In the genomic region with DNA sequence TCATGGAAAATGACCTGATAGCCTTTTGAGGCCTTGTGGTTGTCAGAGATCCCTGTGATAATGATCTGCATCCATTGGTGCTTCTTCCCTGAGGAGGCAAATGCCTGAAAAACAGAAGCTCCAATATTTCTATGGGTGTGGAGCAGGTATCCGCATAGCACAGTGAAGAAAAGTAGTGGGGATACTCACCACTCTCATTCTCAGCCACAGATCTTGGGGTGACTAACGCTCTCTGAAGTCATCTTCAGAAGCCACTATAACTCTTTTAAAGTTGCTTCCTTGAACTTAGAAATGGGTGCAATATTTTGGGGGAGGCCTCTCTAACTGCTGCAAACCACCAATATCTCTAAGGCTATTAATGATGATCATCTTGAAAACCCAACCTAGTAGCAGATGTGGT, we compare ENCODE assay signal across 19 cellular contexts. TPM values are rescaled to one million over a fixed set of nuclear protein-coding genes. Genes with fewer than 3 reads are reported as not detected.
A peak's percentile ranks its signal among the peaks of the same experiment; 100 is the strongest.
DNase-seq lines count a peak whose midpoint lies in the region; ATAC-seq, FAIRE-seq and TF ChIP-seq lines count a peak whose summit lies in the region.
"Had no signal": no experiment of that assay in that cellular context is flagged by ENCODE, and none has a peak within 500 bp of the region (broad histone marks: within the 10 kb centered on the region; RNA-seq: fewer than 3 reads in every experiment).

No MANE protein-coding gene starts in this region.

- TF ChIP-seq CTCF in natural killer cell (IDR thresholded peaks at IDR 0.05) = no peak

- intact Hi-C loops in activated CD4-positive, alpha-beta T cell treated with anti-CD3 and anti-CD28 coated beads, Interleukin-2, amount 10 ng/mL, durations not matched to agents 24 days and 14 days (cut with micrococcal nuclease) = loop anchor here (1.0 to 2.0 kb wide), 3 partner anchors 25 to 65 kb away; no protein-coding TSS in a partner anchor
- intact Hi-C loops in activated T-helper 2 cell treated with anti-CD3 and anti-CD28 coated beads, Interferon-gamma antibody, Interleukin-2, Interleukin-4, amounts not matched to agents 10 μg/mL and 5 μg/mL and 100 μg/mL, durations not matched to agents 14 hours and 24 hours and 36 hours (cut with micrococcal nuclease) = loop anchor here (2.0 kb wide), 2 partner anchors 19 to 47 kb away; partner anchors contain the start of gene ARHGAP15
- intact Hi-C loops in natural killer cell (cut with micrococcal nuclease) = no loop called here

- peak overlapping the region; percentile 67 for H3K27ac Mint-ChIP-seq in activated CD4-positive, alpha-beta T cell treated with anti-CD3 and anti-CD28 coated beads, Interleukin-2, amount 10 ng/mL, durations not matched to agents 24 days and 14 days
- H3K27ac Mint-ChIP-seq in activated T-helper 2 cell treated with anti-CD3 and anti-CD28 coated beads, Interferon-gamma antibody, Interleukin-2, Interleukin-4, amounts not matched to agents 10 μg/mL and 5 μg/mL and 100 μg/mL, durations not matched to agents 14 hours and 24 hours and 36 hours = peak overlapping the region; percentile 82
- peak overlapping the region; percentile 78 for H3K27ac Mint-ChIP-seq in natural killer cell
- H3K27ac Mint-ChIP-seq: endodermal cell; stimulated activated naive CD8-positive, alpha-beta T cell treated with anti-CD3 and anti-CD28 coated beads, Interleukin-15, Interleukin-2, amounts not matched to agents 100 ng/mL and 50 ng/mL, for 24 hours; type B pancreatic cell had no signal

- H3K27me3 Mint-ChIP-seq in activated CD4-positive, alpha-beta T cell treated with anti-CD3 and anti-CD28 coated beads, Interleukin-2, amount 10 ng/mL, durations not matched to agents 24 days and 14 days = no peaks in the 10 kb centered on the region
- H3K27me3 Mint-ChIP-seq in activated T-helper 2 cell treated with anti-CD3 and anti-CD28 coated beads, Interferon-gamma antibody, Interleukin-2, Interleukin-4, amounts not matched to agents 10 μg/mL and 5 μg/mL and 100 μg/mL, durations not matched to agents 14 hours and 24 hours and 36 hours (ENCODE audit: low read depth) = no peaks in the 10 kb centered on the region
- H3K27me3 Mint-ChIP-seq in natural killer cell (ENCODE audit: low read depth in 2 of 2) = no peaks in the 10 kb centered on the region
- H3K27me3 Mint-ChIP-seq: stimulated activated naive CD8-positive, alpha-beta T cell treated with anti-CD3 and anti-CD28 coated beads, Interleukin-15, Interleukin-2, amounts not matched to agents 100 ng/mL and 50 ng/mL, for 24 hours had no signal

- peak; percentile 63 for DNase-seq in activated CD4-positive, alpha-beta T cell treated with anti-CD3 and anti-CD28 coated beads, Interleukin-2, amount 10 ng/mL, durations not matched to agents 24 days and 14 days
- no peak for DNase-seq in activated CD4-positive, alpha-beta T cell treated with anti-CD3 and anti-CD28 coated beads, Interleukin-2, amount 50 U/mL, for 4 hours
- DNase-seq in GM19239 (ENCODE audit: insufficient read length, low spot score) (no peak), natural killer cell (no peak), ureter (ENCODE audit: low spot score) (no peak)
- DNase-seq in activated T-helper 2 cell treated with anti-CD3 and anti-CD28 coated beads, Interferon-gamma antibody, Interleukin-2, Interleukin-4, amounts not matched to agents 10 μg/mL and 5 μg/mL and 100 μg/mL, durations not matched to agents 14 hours and 24 hours and 36 hours (ENCODE audit: low spot score) = no peak
- DNase-seq: activated gamma-delta T cell, endodermal cell, H7, left ventricle myocardium inferior, NCI-H1417, NCI-H524 treated with DMSO at 0.1 percent for 48 hours, retina had no signal

- ATAC-seq in natural killer cell = no peak
- no peak for ATAC-seq in HG03378 (IDR thresholded peaks at IDR 0.05; ENCODE audit: unreplicated experiment)
- ATAC-seq in GM18519 (IDR thresholded peaks at IDR 0.05; ENCODE audit: low FRiP score, unreplicated experiment) = no peak

- H3K4me1 Mint-ChIP-seq in activated CD4-positive, alpha-beta T cell treated with anti-CD3 and anti-CD28 coated beads, Interleukin-2, amount 10 ng/mL, durations not matched to agents 24 days and 14 days = peaks cover 45% of the 10 kb centered on the region
- H3K4me1 Mint-ChIP-seq in activated T-helper 2 cell treated with anti-CD3 and anti-CD28 coated beads, Interferon-gamma antibody, Interleukin-2, Interleukin-4, amounts not matched to agents 10 μg/mL and 5 μg/mL and 100 μg/mL, durations not matched to agents 14 hours and 24 hours and 36 hours (ENCODE audit: low read depth) = peaks cover 43% of the 10 kb centered on the region
- peaks cover 58% of the 10 kb centered on the region in 2 donors for H3K4me1 Mint-ChIP-seq in natural killer cell

- H3K4me3 Mint-ChIP-seq in activated CD4-positive, alpha-beta T cell treated with anti-CD3 and anti-CD28 coated beads, Interleukin-2, amount 10 ng/mL, durations not matched to agents 24 days and 14 days = no peak overlapping the region
- H3K4me3 Mint-ChIP-seq in activated T-helper 2 cell treated with anti-CD3 and anti-CD28 coated beads, Interferon-gamma antibody, Interleukin-2, Interleukin-4, amounts not matched to agents 10 μg/mL and 5 μg/mL and 100 μg/mL, durations not matched to agents 14 hours and 24 hours and 36 hours (ENCODE audit: low read depth) = no peak overlapping the region
- H3K4me3 Mint-ChIP-seq in natural killer cell = no peak overlapping the region
- H3K4me3 Mint-ChIP-seq: endodermal cell; stimulated activated naive CD8-positive, alpha-beta T cell treated with anti-CD3 and anti-CD28 coated beads, Interleukin-15, Interleukin-2, amounts not matched to agents 100 ng/mL and 50 ng/mL, for 24 hours; type B pancreatic cell had no signal

- peak; percentile 73 for FAIRE-seq in GM19239 (lab: Jason Lieb, UNC)
- FAIRE-seq: G401.6 had no signal

- H3K36me3 Mint-ChIP-seq in activated CD4-positive, alpha-beta T cell treated with anti-CD3 and anti-CD28 coated beads, Interleukin-2, amount 10 ng/mL, durations not matched to agents 24 days and 14 days (ENCODE audit: low read depth) = peaks cover 35% of the 10 kb centered on the region
- peaks cover 51% of the 10 kb centered on the region for H3K36me3 Mint-ChIP-seq in activated T-helper 2 cell treated with anti-CD3 and anti-CD28 coated beads, Interferon-gamma antibody, Interleukin-2, Interleukin-4, amounts not matched to agents 10 μg/mL and 5 μg/mL and 100 μg/mL, durations not matched to agents 14 hours and 24 hours and 36 hours (ENCODE audit: low read depth)
- H3K36me3 Mint-ChIP-seq in natural killer cell = no peaks in the 10 kb centered on the region
- H3K36me3 Mint-ChIP-seq: type B pancreatic cell had no signal

- no peaks in the 10 kb centered on the region for H3K9me3 Mint-ChIP-seq in activated CD4-positive, alpha-beta T cell treated with anti-CD3 and anti-CD28 coated beads, Interleukin-2, amount 10 ng/mL, durations not matched to agents 24 days and 14 days
- H3K9me3 Mint-ChIP-seq in activated T-helper 2 cell treated with anti-CD3 and anti-CD28 coated beads, Interferon-gamma antibody, Interleukin-2, Interleukin-4, amounts not matched to agents 10 μg/mL and 5 μg/mL and 100 μg/mL, durations not matched to agents 14 hours and 24 hours and 36 hours = peaks cover 13% of the 10 kb centered on the region
- H3K9me3 Mint-ChIP-seq in natural killer cell = no peaks in the 10 kb centered on the region

RNA-seq across cellular contexts. Expression of gene ARHGAP15, which starts 46.2 kb away (rescaled TPM):
- 56.0 and 56.2 TPM in 2 replicates for total RNA-seq in activated CD4-positive, alpha-beta T cell treated with anti-CD3 and anti-CD28 coated beads, Interleukin-2, amount 10 ng/mL, durations not matched to agents 24 days and 14 days
- total RNA-seq in activated T-helper 2 cell treated with anti-CD3 and anti-CD28 coated beads, Interferon-gamma antibody, Interleukin-2, Interleukin-4, amounts not matched to agents 10 μg/mL and 5 μg/mL and 100 μg/mL, durations not matched to agents 14 hours and 24 hours and 36 hours = 54.1 and 58.3 TPM in 2 replicates
- total RNA-seq in natural killer cell (100 to 1,000 TPM; 148 to 168 (median 165) TPM), ureter (12.4 TPM)
- total RNA-seq: fibroblast of lung, H7 had no signal
